In the genomic region with DNA sequence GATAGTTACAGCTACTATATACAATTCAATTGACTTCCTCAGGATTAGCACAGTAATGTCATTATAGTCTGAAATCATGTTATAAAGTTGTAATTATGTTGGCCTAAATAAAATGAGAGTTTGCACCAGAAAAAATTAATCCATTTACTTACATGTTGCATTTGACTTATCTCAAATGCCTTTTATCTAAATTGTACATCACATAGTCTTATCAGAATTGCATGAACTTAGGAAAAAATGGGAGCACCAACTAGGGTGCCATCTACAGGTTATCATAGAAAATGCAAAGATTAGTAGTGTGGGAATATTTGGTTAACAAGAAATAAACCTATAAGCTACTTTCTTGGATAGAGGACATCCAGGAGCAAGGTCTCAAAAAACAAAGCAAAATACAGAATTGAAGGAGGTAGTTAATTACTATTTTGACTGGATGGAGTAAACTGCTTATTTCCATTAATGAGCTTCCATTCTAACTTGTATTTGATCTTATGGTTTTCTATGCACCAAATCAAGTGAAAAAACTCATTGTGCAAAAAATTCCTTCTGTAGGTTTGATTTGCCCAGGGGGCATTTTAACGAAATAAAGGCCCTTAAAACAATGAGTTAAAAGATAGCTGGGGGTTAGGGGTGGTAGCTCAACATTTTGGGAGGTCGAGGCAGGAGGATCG, we compare ENCODE assay signal across 9 cellular contexts.
DNase-seq lines count a peak whose midpoint lies in the region; ATAC-seq and TF ChIP-seq lines count a peak whose summit lies in the region.
"Had no signal": no experiment of that assay in that cellular context is flagged by ENCODE, and none has a peak within 500 bp of the region (broad histone marks: within the 10 kb centered on the region; RNA-seq: fewer than 3 reads in every experiment).

No MANE protein-coding gene starts in this region.

- no peak overlapping the region for H3K4me2 ChIP-seq in H9 (ENCODE audit: insufficient read depth, insufficient read length, low read length)

- H3K27me3 ChIP-seq in H9 (ENCODE audit: insufficient read depth, low read length), result no peaks in the 10 kb centered on the region
- H3K27me3 ChIP-seq in colonic mucosa, result no peaks in the 10 kb centered on the region

- no peak overlapping the region for H2BK15ac ChIP-seq in H9 (ENCODE audit: low read depth, low read length)

- no peak overlapping the region for H2AK5ac ChIP-seq in H9 (ENCODE audit: insufficient read length, low read length)

- H3K4me1 Mint-ChIP-seq in H9, result no peaks in the 10 kb centered on the region

- H2BK20ac ChIP-seq in H9 (ENCODE audit: low read depth, low read length, poor library complexity, severe bottlenecking), result no peak overlapping the region

- no peaks in the 10 kb centered on the region for H3K23me2 ChIP-seq in H9 (ENCODE audit: insufficient read length, low read depth, low read length, poor library complexity, severe bottlenecking)

- no CpG with 5 or more reads among the region's 3 CpGs for WGBS in H9 (ENCODE audit: extremely low coverage, insufficient read length, low lambda C conversion rate)

- no peak overlapping the region for H3K4me3 ChIP-seq in colonic mucosa
- H3K4me3 ChIP-seq: SK-N-MC had no signal

- H4K8ac ChIP-seq in H9 (replicated peaks; ENCODE audit: insufficient read length, low read depth, low read length), result no peak overlapping the region

- peaks cover 0 to 8% (median 0%) of the 10 kb centered on the region in 3 experiments; a peak in 3 of 7 replicates for H3K36me3 Mint-ChIP-seq in H9 (ENCODE audit: insufficient read depth in 1 of 3, low read depth in 3 of 3)

- peak; percentile 14 for DNase-seq in AG08395 (ENCODE audit: low spot score)
- DNase-seq in H9, result no peak
- peak; percentile 12 for DNase-seq in SK-N-DZ (ENCODE audit: low spot score)
- peak; percentile 17 for DNase-seq in hepatic stellate cell (ENCODE audit: low spot score)
- no peak for DNase-seq in colonic mucosa
- DNase-seq in NCI-H1048 (lab: John Stamatoyannopoulos, UW), result no peak
- no peak for DNase-seq in mesenteric fat pad (ENCODE audit: low spot score)

- H3K9me3 Mint-ChIP-seq in H9, result peaks cover 28 to 31% of the 10 kb centered on the region in 2 experiments

- no peak overlapping the region for H3K14ac ChIP-seq in H9 (ENCODE audit: insufficient read depth, low read length)

- no peak overlapping the region for H3K23ac ChIP-seq in H9 (ENCODE audit: insufficient read length, low read depth, low read length)

- no peak overlapping the region for H2BK120ac ChIP-seq in H9 (ENCODE audit: low read depth, low read length, poor library complexity, severe bottlenecking)

- H3K4me1 ChIP-seq in H9 (ENCODE audit: insufficient read depth, low read length) (no peaks in the 10 kb centered on the region), colonic mucosa (no peaks in the 10 kb centered on the region)

- H3T11ph ChIP-seq in H9 (ENCODE audit: low read length), result no peak overlapping the region

- H3K79me2 ChIP-seq in H9 (ENCODE audit: insufficient read depth, low read length), result no peaks in the 10 kb centered on the region

- TF ChIP-seq CTCF in H9 (conservative IDR thresholded peaks at IDR 0.05) (peak; percentile 52), colonic mucosa (IDR thresholded peaks at IDR 0.05) (no peak)

- no peaks in the 10 kb centered on the region for H3K79me1 ChIP-seq in H9 (ENCODE audit: insufficient read depth, low read depth, low read length, poor library complexity, severe bottlenecking)

- intact Hi-C loops in colonic mucosa (cut with DNase I), result no loop called here

- no peaks in the 10 kb centered on the region for H4K20me1 ChIP-seq in H9 (ENCODE audit: control insufficient read depth, insufficient read depth, insufficient read length)

- H3K9ac ChIP-seq in H9 (ENCODE audit: extremely low read depth, insufficient read length, low read length) (no peak overlapping the region), colonic mucosa (ENCODE audit: low read depth in 2 of 2, low read length in 2 of 2) (no peak overlapping the region)

- H3K9me3 ChIP-seq in H9 (ENCODE audit: control insufficient read depth, low read depth, low read length) (peaks cover 8% of the 10 kb centered on the region), colonic mucosa (no peaks in the 10 kb centered on the region)

- no peak overlapping the region for H3K18ac ChIP-seq in H9 (ENCODE audit: insufficient read length, low read depth, low read length)

- no peak overlapping the region for H2AFZ ChIP-seq in H9 (ENCODE audit: low read length)

- ATAC-seq in HG03565 (IDR thresholded peaks at IDR 0.05; ENCODE audit: unreplicated experiment), result no peak

- no peak overlapping the region for H3K4me3 Mint-ChIP-seq in H9

- no peak overlapping the region for H3K27ac ChIP-seq in H9 (ENCODE audit: insufficient read length, low read depth, low read length)
- no peak overlapping the region for H3K27ac ChIP-seq in colonic mucosa
- H3K27ac ChIP-seq: SK-N-MC had no signal

- no peak overlapping the region for H4K91ac ChIP-seq in H9 (ENCODE audit: insufficient read length, low read depth, low read length)

- H3K4ac ChIP-seq in H9 (ENCODE audit: low read depth, low read length), result no peak overlapping the region

- no peak overlapping the region for H3K27ac Mint-ChIP-seq in H9

- no peak overlapping the region for H2BK5ac ChIP-seq in H9 (ENCODE audit: insufficient read length, low read length)

- H3K27me3 Mint-ChIP-seq in H9 (ENCODE audit: low read depth), result no peaks in the 10 kb centered on the region; the same call in none of the 2 replicates

- no peak overlapping the region for H2BK12ac ChIP-seq in H9 (ENCODE audit: insufficient read length, low read depth, low read length)

- H3K56ac ChIP-seq in H9 (ENCODE audit: insufficient read length, low read depth, low read length), result no peak overlapping the region

- H3K36me3 ChIP-seq in colonic mucosa, result no peaks in the 10 kb centered on the region

- H4K5ac ChIP-seq in H9 (ENCODE audit: insufficient read length, low read depth, low read length), result no peak overlapping the region

Comparison
In these comparisons a context has a peak if more than half of its experiments do, and no peak if none do; other contexts are left out.
1. DNase-seq: peak in AG08395 (single experiment), SK-N-DZ (single experiment) and hepatic stellate cell (single experiment); none in H9 (single experiment), colonic mucosa (single experiment), NCI-H1048 (single experiment) and mesenteric fat pad (single experiment).